8 cellular contexts compared by ENCODE assay signal in the genomic region with DNA sequence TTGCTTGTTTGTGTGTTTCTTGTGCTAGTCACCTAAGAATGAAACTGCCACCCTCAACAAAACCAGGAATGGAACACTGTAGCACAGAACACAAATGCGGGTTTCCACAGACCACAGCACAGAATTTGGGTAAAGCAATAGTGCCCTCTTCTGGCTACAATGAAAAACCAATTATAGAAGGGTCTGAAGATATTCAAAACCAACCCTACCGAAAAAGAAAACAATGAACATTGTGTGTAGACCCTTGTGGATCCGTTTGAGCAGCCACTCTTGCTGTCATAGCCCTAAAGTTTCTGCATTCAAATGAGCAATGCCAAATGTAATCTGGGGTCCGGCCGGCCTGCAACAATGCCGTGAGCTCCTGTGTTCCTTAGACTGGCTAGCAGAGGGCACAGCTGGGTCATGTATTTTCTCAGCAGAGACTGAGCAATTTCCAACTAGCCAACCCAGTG. TPM values are rescaled to one million over a fixed set of nuclear protein-coding genes. Genes with fewer than 3 reads are reported as not detected.
A peak's percentile ranks its signal among the peaks of the same experiment; 100 is the strongest.
DNase-seq lines count a peak whose midpoint lies in the region; ATAC-seq, FAIRE-seq and TF ChIP-seq lines count a peak whose summit lies in the region.

No MANE protein-coding gene starts in this region.

- H3K9ac ChIP-seq in IMR-90 (ENCODE audit: low read depth, low read length) = peak overlapping the region; percentile 71; the same call in 1 of the 2 replicates

- TF ChIP-seq RAD21 in IMR-90 (IDR thresholded peaks at IDR 0.05; ENCODE audit: low read length) = peak; percentile 85

- in situ Hi-C loops in Caki2 (cut with HindIII; ENCODE audit: low pct_unique_long_range_greater_than_20kb, low sequenced_read_pairs) = no loop called here
- in situ Hi-C loops in IMR-90 (cut with MboI; ENCODE audit: low sequenced_read_pairs) = loop anchor here (5.0 to 10.0 kb wide), 4 partner anchors 614 to 1057 kb away; no protein-coding TSS in a partner anchor

- no peak overlapping the region for H2BK5ac ChIP-seq in IMR-90 (ENCODE audit: low read depth, low read length, poor library complexity, severe bottlenecking)

- no TSS peak for BruUV-seq in IMR-90 (replicated peaks; lab: Mats Ljungman, UMichigan)

- no peak overlapping the region for H2BK15ac ChIP-seq in IMR-90 (ENCODE audit: low read depth, low read length)

- FAIRE-seq in bronchial epithelial cell (lab: Jason Lieb, UNC) = no peak

- ATAC-seq in GM19328 (IDR thresholded peaks at IDR 0.05; ENCODE audit: unreplicated experiment) (peak; percentile 77), IMR-90 (ENCODE audit: low read depth) (peak; percentile 93), left colon (peak; percentile 87)

- no peak overlapping the region for H3K27ac ChIP-seq in IMR-90 (ENCODE audit: insufficient read depth, low read length)
- no peak overlapping the region for H3K27ac ChIP-seq in Peyer's patch
- H3K27ac ChIP-seq in suprapubic skin = no peak overlapping the region

- peak overlapping the region; percentile 73; the same call in 1 of the 2 replicates for H2BK20ac ChIP-seq in IMR-90 (ENCODE audit: low read depth, low read length)

- H3K4ac ChIP-seq in IMR-90 (ENCODE audit: low read depth, low read length) = no peak overlapping the region

- H3K79me1 ChIP-seq in IMR-90 (ENCODE audit: low read depth in 1 of 2, low read length in 2 of 2) = no peaks in the 10 kb centered on the region

- H2AK5ac ChIP-seq in IMR-90 (ENCODE audit: low read depth, low read length) = no peak overlapping the region

- H3K56ac ChIP-seq in IMR-90 (ENCODE audit: extremely low read depth, insufficient read depth, low read length) = no peak overlapping the region

- DNase-seq in Caki2 (ENCODE audit: low read depth) (peak; percentile 41), IMR-90 (peak; percentile 65), Peyer's patch (no peak), bronchial epithelial cell (ENCODE audit: low read depth) (peak; percentile 64), left colon (no peak), suprapubic skin (ENCODE audit: low spot score in 2 of 2) (no peak)
- no peak for DNase-seq in effector CD4-positive, alpha-beta T cell

- H4K20me1 ChIP-seq in IMR-90 (ENCODE audit: insufficient read depth, low read length) = no peaks in the 10 kb centered on the region

- H3K27me3 ChIP-seq in IMR-90 (ENCODE audit: control insufficient read depth, insufficient read depth, low read length) (no peaks in the 10 kb centered on the region), Peyer's patch (no peaks in the 10 kb centered on the region), bronchial epithelial cell (ENCODE audit: control insufficient read depth, insufficient read depth, low read length) (no peaks in the 10 kb centered on the region), suprapubic skin (no peaks in the 10 kb centered on the region)

- TF ChIP-seq EP300 in suprapubic skin (IDR thresholded peaks at IDR 0.05) = no peak

- H2AFZ ChIP-seq in IMR-90 (replicated peaks; ENCODE audit: low read length, poor library complexity) = peak overlapping the region; percentile 90

- WGBS in IMR-90 (ENCODE audit: extremely low coverage in 2 of 2, insufficient read length in 1 of 2), 2 experiments = 3% methylated on average over 5 of the region's 6 CpGs; no CpG with 5 or more reads in 1 of the 2 experiments
- WGBS in suprapubic skin = 31% methylated on average over 6 of the region's 6 CpGs

- H3K9me3 ChIP-seq in IMR-90 (ENCODE audit: control insufficient read depth, insufficient read depth, low read length) (no peaks in the 10 kb centered on the region), Peyer's patch (no peaks in the 10 kb centered on the region), suprapubic skin (no peaks in the 10 kb centered on the region)

- H3K9me1 ChIP-seq in IMR-90 (ENCODE audit: insufficient read depth, low read length) = 0 out of 2 replicates have a peak, but pooled peaks cover 4% of the 10 kb centered on the region

- dilution Hi-C loops in IMR-90 (cut with HindIII; ENCODE audit: low sequenced_read_pairs, unreplicated experiment) = no loop called here

- H3K18ac ChIP-seq in IMR-90 (ENCODE audit: low read depth, low read length) = 0 out of 2 replicates have a peak overlapping the region, but pooled peaks have one; percentile 52

- no peak overlapping the region for H3K23ac ChIP-seq in IMR-90 (ENCODE audit: low read depth, low read length)

- H3K36me3 ChIP-seq in IMR-90 (ENCODE audit: control insufficient read depth, insufficient read depth, low read length) (no peaks in the 10 kb centered on the region), Peyer's patch (no peaks in the 10 kb centered on the region), bronchial epithelial cell (ENCODE audit: control insufficient read depth, insufficient read depth, low read length) (no peaks in the 10 kb centered on the region), suprapubic skin (no peaks in the 10 kb centered on the region)

- H4K5ac ChIP-seq in IMR-90 (ENCODE audit: low read depth, low read length) = no peak overlapping the region

- peak overlapping the region; percentile 45 for H2BK120ac ChIP-seq in IMR-90 (ENCODE audit: low read depth, low read length)

- H4K8ac ChIP-seq in IMR-90 (ENCODE audit: low read depth in 2 of 2, low read length in 2 of 2) = peak overlapping the region in 1 of 2 experiments; percentile 73; a peak in 1 of 4 replicates

- H3K4me3 ChIP-seq in IMR-90 (ENCODE audit: insufficient read depth, low read depth, low read length) (peak overlapping the region; percentile 48), Peyer's patch (no peak overlapping the region), bronchial epithelial cell (ENCODE audit: low read depth, low read length) (no peak overlapping the region), suprapubic skin (no peak overlapping the region)

- H3K4me1 ChIP-seq in IMR-90 (ENCODE audit: control insufficient read depth, insufficient read depth, low read length) = peaks cover 5% of the 10 kb centered on the region
- no peaks in the 10 kb centered on the region for H3K4me1 ChIP-seq in Peyer's patch
- peaks cover 13% of the 10 kb centered on the region for H3K4me1 ChIP-seq in suprapubic skin

- TF ChIP-seq CTCF in IMR-90 (conservative IDR thresholded peaks at IDR 0.05; ENCODE audit: low read depth, low read length) (peak; percentile 66), Peyer's patch (IDR thresholded peaks at IDR 0.05) (peak; percentile 42 to 87 (median 74)), bronchial epithelial cell (IDR thresholded peaks at IDR 0.05; ENCODE audit: insufficient read depth, low read length, severe bottlenecking) (peak; percentile 63), suprapubic skin (IDR thresholded peaks at IDR 0.05) (peak; percentile 39 to 58)

- H4K91ac ChIP-seq in IMR-90 (ENCODE audit: insufficient read depth, low read depth, low read length) = no peak overlapping the region

- POLR2A ChIA-PET in IMR-90 (lab: Charles Lee; ENCODE audit: unreplicated experiment) = no interaction called here

- peak overlapping the region; percentile 96 for H3K4me2 ChIP-seq in IMR-90 (ENCODE audit: low read depth, low read length)

- no peak for TF ChIP-seq POLR2A in IMR-90 (IDR thresholded peaks at IDR 0.05; ENCODE audit: low read depth, low read length)
- TF ChIP-seq POLR2A in Peyer's patch (IDR thresholded peaks at IDR 0.05) = no peak
- no peak for TF ChIP-seq POLR2A in suprapubic skin (IDR thresholded peaks at IDR 0.05)

- CTCF ChIA-PET in IMR-90 (lab: Yijun Ruan, JAX) = interaction anchor here (0.6 to 1.3 kb wide), 12 partner anchors 10 to 1052 kb away, joined by 3 to 6 read pairs (median 3); no protein-coding TSS in a partner anchor

- intact Hi-C loops in IMR-90 (cut with micrococcal nuclease) = loop anchor here (1.0 to 5.0 kb wide), 4 partner anchors 269 to 1058 kb away; no protein-coding TSS in a partner anchor
- intact Hi-C loops in left colon (cut with DNase I, micrococcal nuclease) = loop anchor here in 1 of 2 donors (2.0 to 10.0 kb wide), 2 partner anchors 614 to 746 kb away; no protein-coding TSS in a partner anchor

- peak overlapping the region; percentile 49; the same call in 1 of the 2 replicates for H3K14ac ChIP-seq in IMR-90 (replicated peaks; ENCODE audit: low read depth, low read length)

- no peak overlapping the region for H2AK9ac ChIP-seq in IMR-90 (replicated peaks; ENCODE audit: low read depth, low read length, poor library complexity)

TF ChIP-seq in IMR-90, 13 proteins besides CTCF, POLR2A, EP300 and RAD21:
- TF ChIP-seq SMC3 (IDR thresholded peaks at IDR 0.05; ENCODE audit: low read depth, low read length) (peak; percentile 77), RCOR1 (IDR thresholded peaks at IDR 0.05; ENCODE audit: insufficient replicate concordance, low read length) (no peak), MAFK (IDR thresholded peaks at IDR 0.05; ENCODE audit: low read depth, low read length) (peak; percentile 55; the same call in 1 of the 2 replicates)

RNA-seq across cellular contexts. Expression of a gene that starts 8.3 kb away (rescaled TPM):
- 10.6 and 27.2 TPM in 2 replicates for total RNA-seq in Caki2 (2014; rRNA removed; shearing (Covaris generic); ENCODE audit: low replicate concordance)
- total RNA-seq in IMR-90 (2012; rRNA removed) (55.8 and 70.8 TPM in 2 replicates), Peyer's patch (100 to 1,000 TPM in 1 of 4 donors, 10 to 100 TPM in 3; 28.7 to 123 (median 40.0) TPM), bronchial epithelial cell (3.5 and 3.9 TPM in 2 replicates), left colon (10 to 100 TPM; 18.9 to 27.4 TPM), suprapubic skin (10 to 100 TPM in 2 of 4 donors, 1 to 10 TPM in 2; 6.4 to 19.4 (median 13.0) TPM)
- polyA plus RNA-seq in IMR-90 (2012; rRNA removed) = 24.9 and 25.6 TPM in 2 replicates
- polyA plus RNA-seq in IMR-90 (2012; cell fraction: cytosol; rRNA removed) = 6.4 and 35.1 TPM in 2 replicates
- 57.2 and 111 TPM in 2 replicates for polyA plus RNA-seq in IMR-90 (2012; cell fraction: nucleus; rRNA removed; ENCODE audit: low replicate concordance)

RNA-seq across cellular contexts. Expression of a gene that starts 36.2 kb away (rescaled TPM):
- total RNA-seq in Caki2 (2014; rRNA removed; shearing (Covaris generic); ENCODE audit: low replicate concordance) = 119 and 151 TPM in 2 replicates
- total RNA-seq in IMR-90 (2012; rRNA removed) (76.7 and 132 TPM in 2 replicates), Peyer's patch (100 to 1,000 TPM in 3 of 4 donors, 10 to 100 TPM in 1; 99.0 to 143 (median 125) TPM), bronchial epithelial cell (220 and 264 TPM in 2 replicates), left colon (100 to 1,000 TPM; 153 to 216 TPM), suprapubic skin (10 to 100 TPM; 46.9 to 85.8 (median 73.8) TPM)
- 102 and 126 TPM in 2 replicates for polyA plus RNA-seq in IMR-90 (2012; rRNA removed)
- 69.7 and 87.7 TPM in 2 replicates for polyA plus RNA-seq in IMR-90 (2012; cell fraction: cytosol; rRNA removed)
- polyA plus RNA-seq in IMR-90 (2012; cell fraction: nucleus; rRNA removed; ENCODE audit: low replicate concordance) = 44.4 and 51.1 TPM in 2 replicates

Comparison
In these comparisons a context has a peak if more than half of its experiments do, and no peak if none do; other contexts are left out.
1. DNase-seq: peak in Caki2 (single experiment), IMR-90 (single experiment) and bronchial epithelial cell (single experiment); none in Peyer's patch (0 of 3), left colon (0 of 2), suprapubic skin (0 of 2) and effector CD4-positive, alpha-beta T cell (single experiment).
2. Peak in every context shown above with its lines, with median percentiles within 50 percentile points of each other: ATAC-seq and CTCF ChIP-seq.